In the genomic region with DNA sequence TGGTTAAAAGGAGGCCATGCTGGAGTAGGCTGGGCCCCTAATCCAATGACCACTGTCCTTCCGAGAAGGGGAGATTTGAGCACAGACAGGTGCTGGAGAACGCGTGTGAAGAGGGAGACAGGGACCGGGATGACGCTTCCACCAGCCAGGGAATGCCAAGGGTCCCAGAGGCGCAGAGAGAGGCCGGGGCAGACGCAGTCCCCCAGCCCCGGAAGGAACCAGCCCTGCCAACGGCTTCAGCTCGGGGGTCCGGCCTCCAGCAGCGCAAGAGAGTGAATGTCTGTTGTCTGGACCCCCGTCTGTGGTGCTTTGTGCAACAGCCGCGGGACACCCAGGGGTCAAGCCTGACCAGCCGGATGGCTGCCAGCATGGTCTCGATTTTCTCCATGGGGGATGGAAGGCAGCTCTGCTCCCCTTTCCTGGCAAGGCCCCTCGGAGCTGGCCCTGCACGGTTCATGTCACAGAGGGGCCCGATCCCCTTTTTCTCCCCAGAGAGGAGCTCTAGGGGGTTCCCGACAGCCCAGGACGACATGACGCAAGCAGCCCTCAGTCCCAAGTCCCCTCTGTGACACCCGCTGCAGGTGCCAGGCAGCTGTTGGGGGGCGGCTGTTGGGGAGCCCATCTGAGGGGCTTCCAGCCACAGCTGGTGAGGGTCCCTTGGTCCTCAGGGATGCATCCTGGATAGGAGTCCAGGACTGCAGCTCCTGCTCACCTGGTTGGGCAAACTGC, we compare ENCODE assay signal across 14 cellular contexts.
DNase-seq lines count a peak whose midpoint lies in the region; ATAC-seq and TF ChIP-seq lines count a peak whose summit lies in the region.
"Had no signal": no experiment of that assay in that cellular context is flagged by ENCODE, and none has a peak within 500 bp of the region (broad histone marks: within the 10 kb centered on the region; RNA-seq: fewer than 3 reads in every experiment).

No MANE protein-coding gene starts in this region.

- TF ChIP-seq CTCF in GM12865 (IDR thresholded peaks at IDR 0.05; ENCODE audit: insufficient read depth, low read depth, low read length, missing control alignments) (no peak), activated B cell treated with CpG ODN at 0.5 μM for 24 hours (IDR thresholded peaks at IDR 0.05) (no peak), SK-N-SH (IDR thresholded peaks at IDR 0.05) (no peak)

- H3K4me3 Mint-ChIP-seq in CD4-positive, CD25-positive, alpha-beta regulatory T cell, result no peak overlapping the region
- H3K4me3 Mint-ChIP-seq in activated B cell treated with CpG ODN at 0.5 μM for 24 hours, result peak overlapping the region; percentile 57
- peak overlapping the region in 2 of 8 donors; percentile 55 to 56 for H3K4me3 Mint-ChIP-seq in naive B cell
- H3K4me3 Mint-ChIP-seq: dendritic cell treated with granulocyte-macrophage colony-stimulating factor and Interleukin-4, amounts not matched to agents 40 ng/mL and 50 ng/mL, for 4 days; natural killer cell treated with Interleukin-12 subunit alpha and Interleukin-12 subunit beta and Interleukin-15 and Interleukin-18, amount 100 ng/mL, for 72 hours had no signal

- DNase-seq in CD4-positive, CD25-positive, alpha-beta regulatory T cell, result no peak
- DNase-seq in GM12865 (ENCODE audit: low read depth), result peak; percentile 85
- DNase-seq in activated B cell treated with CpG ODN at 0.5 μM for 24 hours, result no peak
- DNase-seq in naive B cell, result no peak
- DNase-seq in SK-N-SH, result no peak
- DNase-seq in activated gamma-delta T cell (lab: John Stamatoyannopoulos, UW), result no peak
- DNase-seq: activated CD4-positive, CD25-positive, alpha-beta regulatory T cell treated with anti-CD3 and anti-CD28 coated beads, Interleukin-2, amount 50 U/mL, for 72 hours; BE2C; body of pancreas; NCI-H2081; NCI-H526 treated with DMSO at 0.1 percent for 48 hours had no signal

- no peak for ATAC-seq in CD4-positive, CD25-positive, alpha-beta regulatory T cell (ENCODE audit: low read depth in 2 of 2)
- no peak for ATAC-seq in activated B cell treated with CpG ODN at 0.5 μM for 24 hours (ENCODE audit: low read depth)
- ATAC-seq in naive B cell (ENCODE audit: low read depth in 2 of 2), result peak; percentile 11 to 33
- ATAC-seq in GM18517 (IDR thresholded peaks at IDR 0.05; ENCODE audit: unreplicated experiment), result no peak
- ATAC-seq: body of pancreas had no signal

- no peaks in the 10 kb centered on the region for H3F3A ChIP-seq in SK-N-SH (replicated peaks; ENCODE audit: insufficient read depth)

- no peaks in the 10 kb centered on the region for H3K9me2 ChIP-seq in SK-N-SH

- H2AFZ ChIP-seq in SK-N-SH (ENCODE audit: low read depth), result no peak overlapping the region

- no peaks in the 10 kb centered on the region for H3K79me2 ChIP-seq in SK-N-SH (ENCODE audit: insufficient read depth)

- no peak overlapping the region for H3K4me2 ChIP-seq in SK-N-SH

- no peaks in the 10 kb centered on the region for H3K27me3 Mint-ChIP-seq in CD4-positive, CD25-positive, alpha-beta regulatory T cell
- H3K27me3 Mint-ChIP-seq in activated B cell treated with CpG ODN at 0.5 μM for 24 hours (no peaks in the 10 kb centered on the region), naive B cell (no peaks in the 10 kb centered on the region)
- H3K27me3 Mint-ChIP-seq: natural killer cell treated with Interleukin-12 subunit alpha and Interleukin-12 subunit beta and Interleukin-15 and Interleukin-18, amount 100 ng/mL, for 72 hours had no signal

- H3K9ac ChIP-seq in SK-N-SH, result no peak overlapping the region

- no peak for TF ChIP-seq RAD21 in SK-N-SH (IDR thresholded peaks at IDR 0.05; ENCODE audit: low read length)

- no peaks in the 10 kb centered on the region for H3K36me3 Mint-ChIP-seq in CD4-positive, CD25-positive, alpha-beta regulatory T cell
- no peaks in the 10 kb centered on the region for H3K36me3 Mint-ChIP-seq in activated B cell treated with CpG ODN at 0.5 μM for 24 hours (ENCODE audit: low read depth)
- no peaks in the 10 kb centered on the region for H3K36me3 Mint-ChIP-seq in naive B cell
- H3K36me3 Mint-ChIP-seq: natural killer cell treated with Interleukin-12 subunit alpha and Interleukin-12 subunit beta and Interleukin-15 and Interleukin-18, amount 100 ng/mL, for 72 hours had no signal

- H3K27me3 ChIP-seq in CD4-positive, CD25-positive, alpha-beta regulatory T cell (ENCODE audit: control insufficient read depth, insufficient read depth, low read length), result no peaks in the 10 kb centered on the region
- no peaks in the 10 kb centered on the region for H3K27me3 ChIP-seq in SK-N-SH (ENCODE audit: insufficient read depth)
- H3K27me3 ChIP-seq: BE2C, body of pancreas had no signal

- H3K9me3 Mint-ChIP-seq in CD4-positive, CD25-positive, alpha-beta regulatory T cell, result no peaks in the 10 kb centered on the region
- no peaks in the 10 kb centered on the region for H3K9me3 Mint-ChIP-seq in activated B cell treated with CpG ODN at 0.5 μM for 24 hours
- no peaks in the 10 kb centered on the region for H3K9me3 Mint-ChIP-seq in naive B cell
- H3K9me3 Mint-ChIP-seq: dendritic cell treated with granulocyte-macrophage colony-stimulating factor and Interleukin-4, amounts not matched to agents 40 ng/mL and 50 ng/mL, for 4 days; natural killer cell treated with Interleukin-12 subunit alpha and Interleukin-12 subunit beta and Interleukin-15 and Interleukin-18, amount 100 ng/mL, for 72 hours had no signal

- no peak for TF ChIP-seq EP300 in SK-N-SH (IDR thresholded peaks at IDR 0.05; ENCODE audit: borderline replicate concordance in 1 of 2, low read depth in 1 of 2, low read length in 1 of 2)

- CTCF ChIA-PET in activated B cell treated with CpG ODN at 0.5 μM for 24 hours (lab: Charles Lee) (no interaction called here), SK-N-SH (lab: Yijun Ruan, JAX) (no interaction called here)

- H3K27ac Mint-ChIP-seq in CD4-positive, CD25-positive, alpha-beta regulatory T cell, result peak overlapping the region; percentile 45 to 86 (median 82)
- H3K27ac Mint-ChIP-seq in activated B cell treated with CpG ODN at 0.5 μM for 24 hours (peak overlapping the region; percentile 95), naive B cell (peak overlapping the region; percentile 34 to 99 (median 80))
- H3K27ac Mint-ChIP-seq: dendritic cell treated with granulocyte-macrophage colony-stimulating factor and Interleukin-4, amounts not matched to agents 40 ng/mL and 50 ng/mL, for 4 days had no signal

- H3K36me3 ChIP-seq in CD4-positive, CD25-positive, alpha-beta regulatory T cell (ENCODE audit: control insufficient read depth, insufficient read depth, low read length), result no peaks in the 10 kb centered on the region
- H3K36me3 ChIP-seq in SK-N-SH (replicated peaks in 1 of 2; ENCODE audit: control insufficient read depth in 1 of 2, insufficient read depth in 2 of 2, low read length in 1 of 2), result no peaks in the 10 kb centered on the region
- H3K36me3 ChIP-seq: BE2C had no signal

- H3K27ac ChIP-seq in CD4-positive, CD25-positive, alpha-beta regulatory T cell (ENCODE audit: insufficient read depth, low read length, poor library complexity, severe bottlenecking), result peak overlapping the region; percentile 56
- H3K27ac ChIP-seq in SK-N-SH (ENCODE audit: low read depth in 2 of 2, low read length in 1 of 2), result no peak overlapping the region
- H3K27ac ChIP-seq: body of pancreas had no signal

- H4K20me1 ChIP-seq in SK-N-SH (ENCODE audit: insufficient read depth), result no peaks in the 10 kb centered on the region

- H3K9me3 ChIP-seq in CD4-positive, CD25-positive, alpha-beta regulatory T cell (ENCODE audit: control insufficient read depth in 2 of 2, low read length in 2 of 2), result no peaks in the 10 kb centered on the region
- no peaks in the 10 kb centered on the region for H3K9me3 ChIP-seq in SK-N-SH
- H3K9me3 ChIP-seq: BE2C, body of pancreas had no signal

- peaks cover 0 to 11% (median 6%) of the 10 kb centered on the region in 4 donors for H3K4me1 Mint-ChIP-seq in CD4-positive, CD25-positive, alpha-beta regulatory T cell
- H3K4me1 Mint-ChIP-seq in activated B cell treated with CpG ODN at 0.5 μM for 24 hours, result peaks cover 43% of the 10 kb centered on the region
- H3K4me1 Mint-ChIP-seq in naive B cell, result peaks cover 24 to 39% (median 27%) of the 10 kb centered on the region in 3 donors

- H3K4me1 ChIP-seq in CD4-positive, CD25-positive, alpha-beta regulatory T cell (ENCODE audit: control insufficient read depth, insufficient read depth, low read length, poor library complexity, severe bottlenecking), result no peaks in the 10 kb centered on the region
- peaks cover 0 to 8% of the 10 kb centered on the region in 2 experiments; a peak in 1 of 4 replicates for H3K4me1 ChIP-seq in SK-N-SH (ENCODE audit: control insufficient read depth in 1 of 2, insufficient read depth in 2 of 2, low read depth in 1 of 2, low read length in 1 of 2)
- H3K4me1 ChIP-seq: body of pancreas had no signal

- no peak overlapping the region for H3K4me3 ChIP-seq in CD4-positive, CD25-positive, alpha-beta regulatory T cell (ENCODE audit: low read depth, low read length)
- peak overlapping the region; percentile 89 for H3K4me3 ChIP-seq in GM12865 (ENCODE audit: low read depth, low read length)
- H3K4me3 ChIP-seq in SK-N-SH (ENCODE audit: low read depth in 2 of 2, low read length in 1 of 2), result no peak overlapping the region
- H3K4me3 ChIP-seq: body of pancreas had no signal

- 85% methylated on average over 15 of the region's 26 CpGs for WGBS in SK-N-SH (ENCODE audit: low lambda C conversion rate)

- POLR2A ChIA-PET in activated B cell treated with CpG ODN at 0.5 μM for 24 hours (lab: Charles Lee), result interaction anchor here (1.0 to 1.9 kb wide), 6 partner anchors 9 to 46 kb away, joined by 3 to 13 read pairs (median 5); no protein-coding TSS in a partner anchor
- POLR2A ChIA-PET in SK-N-SH (lab: Yijun Ruan, JAX), result no interaction called here

- intact Hi-C loops in activated B cell treated with CpG ODN at 0.5 μM for 24 hours (cut with micrococcal nuclease), result loop anchor here (1.0 to 2.0 kb wide), 2 partner anchors 8 to 47 kb away; no protein-coding TSS in a partner anchor

TF ChIP-seq in SK-N-SH, 30 proteins besides CTCF, POLR2A, EP300 and RAD21 (continues in another document):
- TF ChIP-seq IRF3 (IDR thresholded peaks at IDR 0.05; ENCODE audit: low read depth, low read length) (no peak), TCF12 (IDR thresholded peaks at IDR 0.05) (no peak), GABPA (IDR thresholded peaks at IDR 0.05; ENCODE audit: low read depth) (no peak), TEAD4 (IDR thresholded peaks at IDR 0.05; ENCODE audit: borderline replicate concordance, insufficient read depth) (no peak), SIN3A (IDR thresholded peaks at IDR 0.05; ENCODE audit: borderline replicate concordance, low read depth, low read length) (no peak), JUND (IDR thresholded peaks at IDR 0.05) (no peak)

Comparison
In these comparisons a context has a peak if more than half of its experiments do, and no peak if none do; other contexts are left out.
1. ATAC-seq: peak in naive B cell (2 of 2); none in CD4-positive, CD25-positive, alpha-beta regulatory T cell (0 of 2), activated B cell treated with CpG ODN at 0.5 μM for 24 hours (single experiment) and GM18517 (single experiment).
2. Peak in every context shown above with its lines, with median percentiles within 50 percentile points of each other: H3K27ac Mint-ChIP-seq.